ENCODE assay signal across 12 cellular contexts in the genomic region with DNA sequence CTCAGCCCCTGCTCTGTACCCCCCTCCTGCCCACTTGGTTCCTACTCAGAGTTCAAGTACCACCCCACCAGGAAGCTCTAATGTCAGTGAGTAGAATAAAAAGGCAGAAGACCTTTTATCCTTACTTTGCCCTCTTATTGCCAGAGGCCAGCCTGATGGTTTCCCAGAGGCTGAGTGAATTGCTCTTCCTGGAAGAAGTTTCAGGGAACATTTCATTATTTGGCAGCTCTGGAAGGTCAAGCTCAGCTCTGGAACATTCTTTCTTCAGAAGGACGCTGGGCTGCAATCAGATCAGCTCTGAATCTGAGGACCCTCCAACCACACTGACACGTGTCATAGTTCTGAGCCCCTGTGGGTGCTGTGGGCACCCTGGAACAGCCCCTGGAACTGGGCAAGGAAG.
DNase-seq lines count a peak whose midpoint lies in the region; ATAC-seq and TF ChIP-seq lines count a peak whose summit lies in the region.
"Had no signal": no experiment of that assay in that cellular context is flagged by ENCODE, and none has a peak within 500 bp of the region (broad histone marks: within the 10 kb centered on the region; RNA-seq: fewer than 3 reads in every experiment).

No MANE protein-coding gene starts in this region.

- no peaks in the 10 kb centered on the region for H3K9me3 Mint-ChIP-seq in activated CD8-positive, alpha-beta T cell treated with anti-CD3 and anti-CD28 coated beads for 36 hours
- H3K9me3 Mint-ChIP-seq: activated naive CD8-positive, alpha-beta T cell treated with anti-CD3 and anti-CD28 coated beads, Interleukin-2, amount 10 ng/mL, durations not matched to agents 7 days and 5 days; T-cell had no signal

- no peaks in the 10 kb centered on the region for H3K27me3 Mint-ChIP-seq in activated CD8-positive, alpha-beta T cell treated with anti-CD3 and anti-CD28 coated beads for 36 hours
- H3K27me3 Mint-ChIP-seq: activated naive CD8-positive, alpha-beta T cell treated with anti-CD3 and anti-CD28 coated beads, Interleukin-2, amount 10 ng/mL, durations not matched to agents 7 days and 5 days; T-cell had no signal

- H3K27ac ChIP-seq in C4-2B (peak overlapping the region; percentile 25), adipose tissue (ENCODE audit: low read depth, low read length) (peak overlapping the region; percentile 85), right atrium auricular region (peak overlapping the region; percentile 71 to 80), skeletal muscle tissue (ENCODE audit: low read depth, low read length) (peak overlapping the region; percentile 79)
- H3K27ac ChIP-seq: KMS-11 had no signal

- H3K9me3 ChIP-seq in right atrium auricular region (no peaks in the 10 kb centered on the region), skeletal muscle tissue (ENCODE audit: control insufficient read depth in 3 of 3, low read length in 3 of 3) (no peaks in the 10 kb centered on the region)

- peaks cover 50% of the 10 kb centered on the region for H3K4me1 Mint-ChIP-seq in activated CD8-positive, alpha-beta T cell treated with anti-CD3 and anti-CD28 coated beads for 36 hours (ENCODE audit: low read depth)

- H3K4me3 Mint-ChIP-seq in activated CD8-positive, alpha-beta T cell treated with anti-CD3 and anti-CD28 coated beads for 36 hours: no peak overlapping the region
- H3K4me3 Mint-ChIP-seq: activated naive CD8-positive, alpha-beta T cell treated with anti-CD3 and anti-CD28 coated beads, Interleukin-2, amount 10 ng/mL, durations not matched to agents 7 days and 5 days; T-cell had no signal

- H3K36me3 ChIP-seq in right atrium auricular region: no peaks in the 10 kb centered on the region
- peaks cover 0 to 11% (median 2%) of the 10 kb centered on the region in 3 donors for H3K36me3 ChIP-seq in skeletal muscle tissue (ENCODE audit: control insufficient read depth in 3 of 3, insufficient read depth in 3 of 3, low read length in 3 of 3)

- H3K4me1 ChIP-seq in right atrium auricular region (peaks cover 0 to 52% of the 10 kb centered on the region in 2 donors), skeletal muscle tissue (ENCODE audit: control insufficient read depth in 3 of 3, insufficient read depth in 3 of 3, low read length in 3 of 3) (peaks cover 13 to 25% (median 15%) of the 10 kb centered on the region in 3 donors)

- H3K27ac Mint-ChIP-seq in activated CD8-positive, alpha-beta T cell treated with anti-CD3 and anti-CD28 coated beads for 36 hours: no peak overlapping the region
- H3K27ac Mint-ChIP-seq: activated naive CD8-positive, alpha-beta T cell treated with anti-CD3 and anti-CD28 coated beads, Interleukin-2, amount 10 ng/mL, durations not matched to agents 7 days and 5 days had no signal

- POLR2A ChIA-PET in activated CD8-positive, alpha-beta T cell treated with anti-CD3 and anti-CD28 coated beads for 36 hours (lab: Charles Lee): interaction anchor here (1.7 kb wide), 1 partner anchor 33 kb away, joined by 3 read pairs; no protein-coding TSS in a partner anchor

- CTCF ChIA-PET in activated CD8-positive, alpha-beta T cell treated with anti-CD3 and anti-CD28 coated beads for 36 hours (lab: Charles Lee): interaction anchor here (1.5 kb wide), 1 partner anchor 195 kb away, joined by 4 read pairs; no protein-coding TSS in a partner anchor

- TF ChIP-seq CTCF in C4-2B (conservative IDR thresholded peaks at IDR 0.05): no peak
- TF ChIP-seq CTCF in right atrium auricular region (IDR thresholded peaks at IDR 0.05): no peak
- TF ChIP-seq CTCF in activated CD8-positive, alpha-beta T cell treated with anti-CD3 and anti-CD28 coated beads for 36 hours (IDR thresholded peaks at IDR 0.05): no peak

- H3K27me3 ChIP-seq in right atrium auricular region (no peaks in the 10 kb centered on the region), skeletal muscle tissue (ENCODE audit: control insufficient read depth in 3 of 3, insufficient read depth in 3 of 3, low read length in 3 of 3) (no peaks in the 10 kb centered on the region)

- DNase-seq in right atrium auricular region (ENCODE audit: low spot score): no peak
- DNase-seq in T-helper 9 cell: no peak
- no peak for DNase-seq in activated CD4-positive, CD25-positive, alpha-beta regulatory T cell treated with anti-CD3 and anti-CD28 coated beads, Interleukin-2, amount 50 U/mL, for 72 hours
- no peak for DNase-seq in activated CD8-positive, alpha-beta T cell treated with anti-CD3 and anti-CD28 coated beads for 36 hours
- DNase-seq: activated naive CD8-positive, alpha-beta T cell treated with anti-CD3 and anti-CD28 coated beads, Interleukin-2, amount 10 ng/mL, durations not matched to agents 7 days and 5 days; effector memory CD4-positive, alpha-beta T cell; T-cell had no signal

- WGBS in adipose tissue, 3 donors: 36 to 68% (median 63%) methylated on average over 2 of the region's 2 CpGs

- intact Hi-C loops in activated CD8-positive, alpha-beta T cell treated with anti-CD3 and anti-CD28 coated beads for 36 hours (cut with micrococcal nuclease): loop anchor here (5.0 kb wide), 1 partner anchor 174 kb away; no protein-coding TSS in a partner anchor

- no peak for ATAC-seq in GM21526 (IDR thresholded peaks at IDR 0.05; ENCODE audit: low FRiP score, unreplicated experiment)
- no peak for ATAC-seq in activated CD8-positive, alpha-beta T cell treated with anti-CD3 and anti-CD28 coated beads for 36 hours
- ATAC-seq: T-cell had no signal

- peaks cover 30% of the 10 kb centered on the region for H3K36me3 Mint-ChIP-seq in activated CD8-positive, alpha-beta T cell treated with anti-CD3 and anti-CD28 coated beads for 36 hours (ENCODE audit: low read depth)

- H3K4me3 ChIP-seq in right atrium auricular region (no peak overlapping the region), skeletal muscle tissue (ENCODE audit: low read length in 3 of 3) (no peak overlapping the region)

- no peak overlapping the region for H3K9ac ChIP-seq in skeletal muscle tissue (ENCODE audit: low read depth in 1 of 3, low read length in 3 of 3)
- H3K9ac ChIP-seq: KMS-11 had no signal

Comparison
In these comparisons a context has a peak if more than half of its experiments do, and no peak if none do; other contexts are left out.
1. H3K27ac ChIP-seq: peak in every context shown above with its lines; median percentile 85 in adipose tissue; 79 in skeletal muscle tissue; 76 in right atrium auricular region; 25 in C4-2B.